10 cellular contexts compared by ENCODE assay signal in the genomic region with DNA sequence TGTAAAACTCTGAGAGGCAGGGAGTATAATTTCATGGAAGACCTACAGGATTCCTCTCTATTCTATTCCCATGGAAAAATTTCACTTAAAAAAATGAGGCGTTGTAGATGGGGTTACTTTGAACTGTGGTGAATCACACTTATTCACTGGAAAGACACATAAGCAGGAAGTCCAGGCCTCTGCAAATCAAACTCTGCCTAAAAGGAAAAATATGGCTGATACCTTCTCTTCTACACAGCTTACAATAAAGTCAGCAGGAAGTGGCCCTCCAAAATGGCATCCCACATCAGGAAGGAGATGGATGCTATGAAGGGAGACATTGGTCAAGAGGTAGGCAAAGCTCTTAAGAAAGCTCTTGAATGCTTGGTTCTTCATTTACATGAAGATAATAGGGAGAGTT.
DNase-seq lines count a peak whose midpoint lies in the region; ATAC-seq and TF ChIP-seq lines count a peak whose summit lies in the region.
"Had no signal": no experiment of that assay in that cellular context is flagged by ENCODE, and none has a peak within 500 bp of the region (broad histone marks: within the 10 kb centered on the region; RNA-seq: fewer than 3 reads in every experiment).

No MANE protein-coding gene starts in this region.

- ATAC-seq in natural killer cell, result no peak

- intact Hi-C loops in natural killer cell (cut with micrococcal nuclease), result no loop called here

- peak overlapping the region; percentile 91 for H3K27ac ChIP-seq in effector memory CD4-positive, alpha-beta T cell (ENCODE audit: insufficient read depth, low read length, poor library complexity, severe bottlenecking)

- H3K27ac Mint-ChIP-seq in natural killer cell (peak overlapping the region; percentile 99 to 100), type B pancreatic cell (no peak overlapping the region)

- peaks cover 85% of the 10 kb centered on the region for H3K4me1 ChIP-seq in effector memory CD4-positive, alpha-beta T cell (ENCODE audit: control insufficient read depth, insufficient read depth, low read length, poor library complexity, severe bottlenecking)

- peak; percentile 72 for DNase-seq in ELR (ENCODE audit: low read depth)
- DNase-seq in RKO (ENCODE audit: low spot score), result peak; percentile 71
- DNase-seq in effector memory CD4-positive, alpha-beta T cell, result peak in 1 of 3 donors; percentile 25
- no peak for DNase-seq in natural killer cell
- no peak for DNase-seq in NCI-H510A treated with DMSO at 0.1 percent for 48 hours (lab: John Stamatoyannopoulos, UW)
- no peak for DNase-seq in medulla oblongata (ENCODE audit: extremely low spot score)
- DNase-seq in activated CD8-positive, alpha-beta memory T cell treated with anti-CD3 and anti-CD28 coated beads, Interleukin-2, amount 50 U/mL, for 48 hours, result no peak
- DNase-seq in type B pancreatic cell (ENCODE audit: extremely low spot score, unreplicated experiment), result no peak
- DNase-seq: NCI-H1092 treated with DMSO at 0.1 percent for 48 hours; stimulated activated CD4-positive, alpha-beta T cell treated with anti-CD3 and anti-CD28 coated beads, Interleukin-4, amount 100 ng/mL, for 24 hours had no signal

- H3K36me3 Mint-ChIP-seq in natural killer cell (peaks cover 11% of the 10 kb centered on the region), type B pancreatic cell (peaks cover 28% of the 10 kb centered on the region)

- H3K27me3 ChIP-seq in effector memory CD4-positive, alpha-beta T cell (replicated peaks; ENCODE audit: control insufficient read depth, insufficient read depth, low read length, poor library complexity, severe bottlenecking), result no peaks in the 10 kb centered on the region

- H3K4me1 Mint-ChIP-seq in natural killer cell (peaks cover 92 to 94% of the 10 kb centered on the region in 2 donors), type B pancreatic cell (ENCODE audit: unreplicated experiment) (peaks cover 43% of the 10 kb centered on the region)

- H3K36me3 ChIP-seq in effector memory CD4-positive, alpha-beta T cell (ENCODE audit: control insufficient read depth, insufficient read depth, low read length), result no peaks in the 10 kb centered on the region

- H3K4me3 Mint-ChIP-seq in natural killer cell (peak overlapping the region; percentile 95), type B pancreatic cell (no peak overlapping the region)

- no peaks in the 10 kb centered on the region for H3K9me3 Mint-ChIP-seq in natural killer cell
- no peaks in the 10 kb centered on the region for H3K9me3 Mint-ChIP-seq in type B pancreatic cell

- H3K4me3 ChIP-seq in effector memory CD4-positive, alpha-beta T cell (ENCODE audit: insufficient read depth, low read depth, low read length, poor library complexity, severe bottlenecking), result peak overlapping the region; percentile 59

- H3K9me3 ChIP-seq in effector memory CD4-positive, alpha-beta T cell (ENCODE audit: control insufficient read depth, low read length), result no peaks in the 10 kb centered on the region

- H3K27me3 Mint-ChIP-seq in natural killer cell (ENCODE audit: low read depth in 2 of 2) (no peaks in the 10 kb centered on the region), type B pancreatic cell (no peaks in the 10 kb centered on the region)

- TF ChIP-seq CTCF in natural killer cell (IDR thresholded peaks at IDR 0.05) (no peak), type B pancreatic cell (conservative IDR thresholded peaks at IDR 0.05) (no peak)

Comparison
In these comparisons a context has a peak if more than half of its experiments do, and no peak if none do; other contexts are left out.
1. DNase-seq: peak in ELR (single experiment) and RKO (single experiment); none in natural killer cell (single experiment), NCI-H510A treated with DMSO at 0.1 percent for 48 hours (single experiment), medulla oblongata (single experiment), activated CD8-positive, alpha-beta memory T cell treated with anti-CD3 and anti-CD28 coated beads, Interleukin-2, amount 50 U/mL, for 48 hours (single experiment) and type B pancreatic cell (single experiment).